In genomic region chr16:50673496-50674275, GRCh38 we compare ENCODE assay signal across 23 cellular contexts. TPM values are rescaled to one million over a fixed set of nuclear protein-coding genes. Genes with fewer than 3 reads are reported as not detected.
"Had no signal": no experiment of that assay in that cellular context is flagged by ENCODE, and none has a peak within 500 bp of the region (broad histone marks: within the 10 kb centered on the region; RNA-seq: fewer than 3 reads in every experiment).

No MANE protein-coding gene starts in this region.

- H3K9me3 ChIP-seq: neutrophil had no signal

- ATAC-seq: left lung; sciatic nerve; stimulated activated effector memory CD8-positive, alpha-beta T cell treated with anti-CD3 and anti-CD28 coated beads, Interleukin-12 subunit alpha, Interleukin-12 subunit beta, amount 100 ng/mL, for 72 hours had no signal

- H3K27me3 ChIP-seq: neutrophil, tibial nerve had no signal

- H3K27ac ChIP-seq: epithelial cell of prostate, left lung, neutrophil, skin epidermis, tibial nerve had no signal

- H3K4me3 ChIP-seq: esophagus squamous epithelium, left lung, skin epidermis, tibial nerve had no signal

- H3K27me3 Mint-ChIP-seq: activated naive CD4-positive, alpha-beta T cell treated with anti-CD3 and anti-CD28 coated beads, Interleukin-2, amount 50 U/mL, for 24 hours; central memory CD8-positive, alpha-beta T cell had no signal

- DNase-seq: activated CD4-positive, alpha-beta T cell treated with anti-CD3 and anti-CD28 coated beads for 4 hours; activated CD4-positive, alpha-beta T cell treated with anti-CD3 and anti-CD28 coated beads, Interleukin-2, amount 50 U/mL, for 4 hours; activated effector memory CD4-positive, alpha-beta T cell treated with anti-CD3 and anti-CD28 coated beads, Interleukin-2, amount 50 U/mL, for 16 hours; activated T-cell treated with anti-CD3 and anti-CD28 coated beads for 4 hours; effector CD8-positive, alpha-beta T cell; esophagus squamous epithelium; stimulated activated CD4-positive, alpha-beta T cell treated with anti-CD3 and anti-CD28 coated beads, Interleukin-4, amount 100 ng/mL, for 24 hours had no signal

- H3K9me3 Mint-ChIP-seq: activated naive CD4-positive, alpha-beta T cell treated with anti-CD3 and anti-CD28 coated beads, Interleukin-2, amount 50 U/mL, for 24 hours; central memory CD8-positive, alpha-beta T cell had no signal

- H3K4me3 Mint-ChIP-seq: activated naive CD4-positive, alpha-beta T cell treated with anti-CD3 and anti-CD28 coated beads, Interleukin-2, amount 50 U/mL, for 24 hours; activated T-helper 1 cell treated with anti-CD3 and anti-CD28 coated beads, Interleukin-12 subunit alpha, Interleukin-12 subunit beta, Interleukin-2, Interleukin-4 antibody, amounts not matched to agents 30 ng/mL and 10 ng/mL and 1 ng/mL, durations not matched to agents 14 hours and 24 hours and 36 hours; central memory CD8-positive, alpha-beta T cell; nephron; stimulated activated effector memory CD8-positive, alpha-beta T cell treated with anti-CD3 and anti-CD28 coated beads, Interleukin-12 subunit alpha, Interleukin-12 subunit beta, amount 100 ng/mL, for 72 hours had no signal

- H3K27ac Mint-ChIP-seq: activated naive CD4-positive, alpha-beta T cell treated with anti-CD3 and anti-CD28 coated beads, Interleukin-2, amount 50 U/mL, for 24 hours; activated T-helper 1 cell treated with anti-CD3 and anti-CD28 coated beads, Interleukin-12 subunit alpha, Interleukin-12 subunit beta, Interleukin-2, Interleukin-4 antibody, amounts not matched to agents 30 ng/mL and 10 ng/mL and 1 ng/mL, durations not matched to agents 14 hours and 24 hours and 36 hours; nephron; progenitor cell of endocrine pancreas; stimulated activated effector memory CD8-positive, alpha-beta T cell treated with anti-CD3 and anti-CD28 coated beads, Interleukin-12 subunit alpha, Interleukin-12 subunit beta, amount 100 ng/mL, for 72 hours had no signal

- H3K4me1 ChIP-seq: tibial nerve had no signal

RNA-seq across cellular contexts. Expression of gene SNX20, which starts 7.4 kb away (rescaled TPM):
- total RNA-seq: bronchial epithelial cell, osteocyte, progenitor cell of endocrine pancreas, renal cortical epithelial cell, temporal lobe had no signal

RNA-seq across cellular contexts. Expression of gene NOD2, which starts 19.7 kb away (rescaled TPM):
- total RNA-seq: osteocyte, progenitor cell of endocrine pancreas had no signal
